Comparison of ENCODE assay signal across 10 cellular contexts in the genomic region with DNA sequence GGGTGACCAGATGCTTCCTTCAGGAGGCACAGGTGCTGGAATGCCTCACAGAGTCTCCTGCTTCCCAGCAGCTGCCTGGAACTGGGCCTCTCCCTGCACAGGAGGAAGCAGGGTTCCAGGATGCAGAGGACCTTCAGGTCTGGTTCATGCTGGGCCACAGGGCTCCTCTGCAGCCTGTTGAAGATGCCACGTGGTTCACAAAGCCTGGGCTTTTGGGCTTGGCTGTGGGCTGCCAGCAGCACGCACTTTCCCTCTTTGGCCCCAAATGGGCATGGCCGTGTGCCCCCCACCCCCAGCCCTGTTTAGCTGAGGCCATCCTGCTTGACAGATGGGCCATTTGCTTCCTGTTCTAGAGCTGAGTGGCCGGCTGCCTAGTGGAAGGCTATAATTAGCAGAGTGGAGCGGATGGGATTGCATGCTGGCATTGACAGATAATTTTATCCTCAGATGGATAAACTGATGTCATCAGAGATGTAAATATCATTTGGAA. TPM values are rescaled to one million over a fixed set of nuclear protein-coding genes. Genes with fewer than 3 reads are reported as not detected.
A peak's percentile ranks its signal among the peaks of the same experiment; 100 is the strongest.
DNase-seq lines count a peak whose midpoint lies in the region; ATAC-seq, FAIRE-seq and TF ChIP-seq lines count a peak whose summit lies in the region.
"Had no signal": no experiment of that assay in that cellular context is flagged by ENCODE, and none has a peak within 500 bp of the region (broad histone marks: within the 10 kb centered on the region; RNA-seq: fewer than 3 reads in every experiment).

No MANE protein-coding gene starts in this region.

- H2AFZ ChIP-seq in GM23338 = no peak overlapping the region
- no peak overlapping the region for H2AFZ ChIP-seq in hepatocyte

- H3K4me1 ChIP-seq in GM23338 (ENCODE audit: insufficient read depth) (peaks cover 4% of the 10 kb centered on the region; the same call in 1 of the 2 replicates), hepatocyte (ENCODE audit: insufficient read depth) (peaks cover 21% of the 10 kb centered on the region)

- no peaks in the 10 kb centered on the region for H3K36me3 Mint-ChIP-seq in GM23338 (ENCODE audit: low read depth)
- no peaks in the 10 kb centered on the region for H3K36me3 Mint-ChIP-seq in activated CD8-positive, alpha-beta memory T cell treated with anti-CD3 and anti-CD28 coated beads, Interleukin-2, amount 10 ng/mL, durations not matched to agents 7 days and 5 days

- no peak for TF ChIP-seq POLR2A in GM12891 (IDR thresholded peaks at IDR 0.05; ENCODE audit: low read depth, low read length)

- DNase-seq in GM23338 (ENCODE audit: low spot score) = no peak
- DNase-seq in WERI-Rb-1 = peak; percentile 77
- DNase-seq in hepatocyte (ENCODE audit: low spot score) = no peak
- no peak for DNase-seq in activated effector memory CD4-positive, alpha-beta T cell treated with anti-CD3 and anti-CD28 coated beads, Interleukin-2, amount 50 U/mL, for 16 hours
- no peak for DNase-seq in GM12891 (ENCODE audit: insufficient read length, low spot score)
- DNase-seq in activated CD8-positive, alpha-beta memory T cell treated with anti-CD3 and anti-CD28 coated beads, Interleukin-2, amount 10 ng/mL, durations not matched to agents 7 days and 5 days = no peak
- DNase-seq: activated effector memory CD4-positive, alpha-beta T cell treated with Interleukin-2 at 50 U/mL for 16 hours had no signal

- no peak for TF ChIP-seq CTCF in GM23338 (conservative IDR thresholded peaks at IDR 0.05; ENCODE audit: low read depth in 2 of 2)
- no peak for TF ChIP-seq CTCF in WERI-Rb-1 (IDR thresholded peaks at IDR 0.05; ENCODE audit: low read depth, low read length)
- TF ChIP-seq CTCF in hepatocyte (IDR thresholded peaks at IDR 0.05; ENCODE audit: poor library complexity) = no peak

- H3K36me3 ChIP-seq in GM23338 (ENCODE audit: insufficient read depth) (no peaks in the 10 kb centered on the region), WERI-Rb-1 (no peaks in the 10 kb centered on the region), hepatocyte (replicated peaks; ENCODE audit: insufficient read depth, low read depth) (no peaks in the 10 kb centered on the region)

- ATAC-seq in GM23338 (peak; percentile 35), GM18502 (IDR thresholded peaks at IDR 0.05; ENCODE audit: poor library complexity, unreplicated experiment) (no peak)
- no peak for ATAC-seq in activated CD8-positive, alpha-beta memory T cell treated with anti-CD3 and anti-CD28 coated beads, Interleukin-2, amount 10 ng/mL, durations not matched to agents 7 days and 5 days

- H3K9me3 ChIP-seq in WERI-Rb-1 (ENCODE audit: severe bottlenecking) (no peaks in the 10 kb centered on the region), hepatocyte (ENCODE audit: low read depth) (no peaks in the 10 kb centered on the region)

- H3K27ac Mint-ChIP-seq in GM23338 = no peak overlapping the region
- no peak overlapping the region for H3K27ac Mint-ChIP-seq in activated CD8-positive, alpha-beta memory T cell treated with anti-CD3 and anti-CD28 coated beads, Interleukin-2, amount 10 ng/mL, durations not matched to agents 7 days and 5 days

- H3K4me3 Mint-ChIP-seq in GM23338 = no peak overlapping the region
- H3K4me3 Mint-ChIP-seq in activated CD8-positive, alpha-beta memory T cell treated with anti-CD3 and anti-CD28 coated beads, Interleukin-2, amount 10 ng/mL, durations not matched to agents 7 days and 5 days = no peak overlapping the region

- no peak overlapping the region for H3K4me3 ChIP-seq in GM23338
- no peak overlapping the region for H3K4me3 ChIP-seq in WERI-Rb-1 (ENCODE audit: low read depth, low read length)
- no peak overlapping the region for H3K4me3 ChIP-seq in hepatocyte
- H3K4me3 ChIP-seq in skin epidermis = no peak overlapping the region

- H3K27ac ChIP-seq in GM23338 (ENCODE audit: low read depth) (no peak overlapping the region), WERI-Rb-1 (peak overlapping the region; percentile 21), hepatocyte (peak overlapping the region; percentile 78), skin epidermis (peak overlapping the region in 18 of 21 experiments; percentile 2 to 82 (median 66))

- H3K27me3 ChIP-seq in GM23338 (ENCODE audit: insufficient read depth) = no peaks in the 10 kb centered on the region
- H3K27me3 ChIP-seq in WERI-Rb-1 (ENCODE audit: insufficient read depth, low read depth, severe bottlenecking) = no peaks in the 10 kb centered on the region
- no peaks in the 10 kb centered on the region for H3K27me3 ChIP-seq in hepatocyte

- FAIRE-seq in GM12891 (lab: Jason Lieb, UNC) = no peak
- FAIRE-seq: frontal cortex had no signal

- H3K4me2 ChIP-seq in GM23338 (no peak overlapping the region), hepatocyte (no peak overlapping the region)

- H4K20me1 ChIP-seq in GM23338 (replicated peaks; ENCODE audit: insufficient read depth) (no peaks in the 10 kb centered on the region), hepatocyte (ENCODE audit: insufficient read depth, poor library complexity, severe bottlenecking) (no peaks in the 10 kb centered on the region)

- CTCF ChIA-PET in activated CD8-positive, alpha-beta memory T cell treated with anti-CD3 and anti-CD28 coated beads, Interleukin-2, amount 10 ng/mL, durations not matched to agents 7 days and 5 days (lab: Charles Lee) = interaction anchor here (1.0 kb wide), 1 partner anchor 36 kb away, joined by 3 read pairs; no protein-coding TSS in a partner anchor

- H3K79me2 ChIP-seq in GM23338 (replicated peaks; ENCODE audit: insufficient read depth) (no peaks in the 10 kb centered on the region), hepatocyte (peaks cover 2% of the 10 kb centered on the region)

- peaks cover 24% of the 10 kb centered on the region for H3K4me1 Mint-ChIP-seq in GM23338
- H3K4me1 Mint-ChIP-seq in activated CD8-positive, alpha-beta memory T cell treated with anti-CD3 and anti-CD28 coated beads, Interleukin-2, amount 10 ng/mL, durations not matched to agents 7 days and 5 days = no peaks in the 10 kb centered on the region

- peaks cover 3% of the 10 kb centered on the region for H3K27me3 Mint-ChIP-seq in GM23338 (ENCODE audit: insufficient read depth, low read depth, poor library complexity)
- peaks cover 3% of the 10 kb centered on the region for H3K27me3 Mint-ChIP-seq in activated CD8-positive, alpha-beta memory T cell treated with anti-CD3 and anti-CD28 coated beads, Interleukin-2, amount 10 ng/mL, durations not matched to agents 7 days and 5 days

- 64% methylated on average over 5 of the region's 5 CpGs for WGBS in hepatocyte (ENCODE audit: low lambda C conversion rate, missing lambda C conversion rate)

- no peaks in the 10 kb centered on the region for H3F3A ChIP-seq in GM23338 (replicated peaks; ENCODE audit: low read depth)

- H3K9me3 Mint-ChIP-seq in GM23338 = no peaks in the 10 kb centered on the region
- no peaks in the 10 kb centered on the region for H3K9me3 Mint-ChIP-seq in activated CD8-positive, alpha-beta memory T cell treated with anti-CD3 and anti-CD28 coated beads, Interleukin-2, amount 10 ng/mL, durations not matched to agents 7 days and 5 days (ENCODE audit: low read depth)

- H3K9me2 ChIP-seq in GM23338 (ENCODE audit: insufficient read depth) (no peaks in the 10 kb centered on the region), hepatocyte (replicated peaks; ENCODE audit: insufficient read depth) (no peaks in the 10 kb centered on the region)

TF ChIP-seq in GM23338, 12 proteins besides CTCF, POLR2A, EP300 and RAD21 (continues in another document):
- TF ChIP-seq ZNF114 (CRISPR knock-in tag; IDR thresholded peaks at IDR 0.05) (no peak), JUNB (IDR thresholded peaks at IDR 0.05; ENCODE audit: unreplicated experiment) (no peak)

TF ChIP-seq in GM12891, 5 proteins besides CTCF, POLR2A, EP300 and RAD21:
- TF ChIP-seq POLR2AphosphoS5 (IDR thresholded peaks at IDR 0.05; ENCODE audit: low read depth, low read length) = no peak
- no peak for TF ChIP-seq SPI1 (IDR thresholded peaks at IDR 0.05; ENCODE audit: low read depth, low read length)
- no peak for TF ChIP-seq TAF1 (IDR thresholded peaks at IDR 0.05; ENCODE audit: low read depth, low read length)
- no peak for TF ChIP-seq PAX5 (IDR thresholded peaks at IDR 0.05; ENCODE audit: insufficient read depth, low read length, severe bottlenecking)
- TF ChIP-seq POU2F2 (IDR thresholded peaks at IDR 0.05; ENCODE audit: low read depth, low read length) = no peak

RNA-seq across cellular contexts. Expression of gene TSPAN15, which starts 28.0 kb away (rescaled TPM):
- 10.1 and 12.5 TPM in 2 replicates for total RNA-seq in GM23338 (2014; rRNA removed; shearing (Covaris generic))
- polyA plus RNA-seq in GM23338 (2016; fragmentation: Nextera tagmentation; extraction: Ambion mirVana) (6.6 TPM in 2 replicates), hepatocyte (58.5 and 66.4 TPM in 2 replicates)
- 25.8 and 29.0 TPM in 2 replicates for total RNA-seq in hepatocyte
- polyA plus RNA-seq in GM12891 (2012; ENCODE audit: low read depth, missing spikeins) = 2.2 TPM
- total RNA-seq in activated CD8-positive, alpha-beta memory T cell treated with anti-CD3 and anti-CD28 coated beads, Interleukin-2, amount 10 ng/mL, durations not matched to agents 7 days and 5 days = 1 to 10 TPM; 2.5 to 4.2 TPM
